9 cellular contexts compared by ENCODE assay signal in the genomic region with DNA sequence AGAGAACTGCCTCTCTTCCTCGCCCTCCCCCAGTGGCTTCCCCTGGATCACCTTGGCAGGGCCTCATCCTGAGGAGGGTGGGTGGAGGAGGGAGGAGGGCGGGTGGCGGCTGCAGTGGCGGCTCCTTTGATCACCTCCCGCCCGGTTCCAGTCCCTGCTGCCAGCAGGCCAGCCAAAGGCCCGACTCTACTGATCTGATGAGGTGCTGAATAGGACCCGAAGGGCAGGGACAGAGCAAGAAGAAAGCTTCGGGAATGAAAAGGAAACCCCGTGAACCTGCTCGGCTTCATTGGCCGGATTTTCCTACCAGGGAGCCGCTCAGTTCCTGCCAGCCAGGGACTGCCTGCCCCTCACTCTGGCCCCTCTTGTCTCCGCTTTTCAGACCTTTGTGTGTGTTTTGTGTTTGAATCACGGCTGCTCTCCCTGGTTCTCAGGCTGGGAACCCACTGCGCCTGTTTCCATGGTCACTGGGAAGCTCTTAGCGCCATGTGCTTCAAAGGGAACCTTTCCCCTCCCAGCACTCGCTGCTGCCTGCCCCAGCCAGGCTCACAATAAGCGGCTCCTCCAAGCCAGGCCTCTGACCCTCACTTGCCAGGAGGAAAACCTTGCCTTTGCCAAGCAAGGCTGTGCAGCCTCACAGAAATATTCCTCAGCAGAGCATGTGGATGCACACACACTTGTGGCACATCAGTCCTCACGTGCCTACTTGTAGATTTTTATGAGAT. TPM values are rescaled to one million over a fixed set of nuclear protein-coding genes. Genes with fewer than 3 reads are reported as not detected.
DNase-seq lines count a peak whose midpoint lies in the region; ATAC-seq and TF ChIP-seq lines count a peak whose summit lies in the region.
"Had no signal": no experiment of that assay in that cellular context is flagged by ENCODE, and none has a peak within 500 bp of the region (broad histone marks: within the 10 kb centered on the region; RNA-seq: fewer than 3 reads in every experiment).

No MANE protein-coding gene starts in this region.

- no peaks in the 10 kb centered on the region for H3K79me2 ChIP-seq in GM23248 (ENCODE audit: insufficient read depth)

- H3K27ac ChIP-seq in cingulate gyrus (ENCODE audit: low read depth, low read length) (peak overlapping the region; percentile 63), right lobe of liver (peak overlapping the region in 2 of 3 donors; percentile 33 to 49), thyroid gland (peak overlapping the region; percentile 84 to 95 (median 90)), GM23248 (no peak overlapping the region)

- in situ Hi-C loops in GM23248 (cut with MboI), result no loop called here

- no peak overlapping the region for H2AFZ ChIP-seq in GM23248

- H3F3A ChIP-seq in GM23248 (ENCODE audit: insufficient read depth), result no peaks in the 10 kb centered on the region

- H3K27me3 ChIP-seq in right lobe of liver (no peaks in the 10 kb centered on the region), thyroid gland (no peaks in the 10 kb centered on the region), GM23248 (replicated peaks; ENCODE audit: insufficient read depth) (no peaks in the 10 kb centered on the region)

- no peak overlapping the region for H3K4me2 ChIP-seq in GM23248 (ENCODE audit: unreplicated experiment)

- H3K9me3 ChIP-seq in right lobe of liver (no peaks in the 10 kb centered on the region), thyroid gland (no peaks in the 10 kb centered on the region), GM23248 (ENCODE audit: low read depth) (no peaks in the 10 kb centered on the region)

- TF ChIP-seq POLR2A in right lobe of liver (IDR thresholded peaks at IDR 0.05) (no peak), thyroid gland (IDR thresholded peaks at IDR 0.05) (peak in 1 of 2 donors; percentile 13)

- H3K9ac ChIP-seq in GM23248, result no peak overlapping the region

- DNase-seq in NCI-H2107 (lab: John Stamatoyannopoulos, UW) (peak; percentile 18), NCI-H2107 treated with DMSO at 0.1 percent for 48 hours (lab: John Stamatoyannopoulos, UW; ENCODE audit: unreplicated experiment) (no peak), right lobe of liver (peak; percentile 42 to 83 (median 70)), thyroid gland (peak; percentile 87), GM23248 (no peak), NCI-H2081 treated with DMSO at 0.1 percent for 48 hours (lab: John Stamatoyannopoulos, UW) (no peak)

- intact Hi-C loops in right lobe of liver (cut with DNase I) (no loop called here), thyroid gland (cut with DNase I) (no loop called here)

- WGBS in right lobe of liver (ENCODE audit: insufficient coverage, low coverage, low lambda C conversion rate, missing lambda C conversion rate), result 16% methylated on average over 12 of the region's 20 CpGs
- 15 to 30% methylated on average over 19 of the region's 20 CpGs for WGBS in thyroid gland, 2 donors
- WGBS in GM23248 (ENCODE audit: low coverage in 1 of 2, low lambda C conversion rate in 2 of 2, missing lambda C conversion rate in 2 of 2), 2 experiments, result 71 to 75% methylated on average over 20 of the region's 20 CpGs

- no peaks in the 10 kb centered on the region for H3K9me2 ChIP-seq in GM23248 (ENCODE audit: insufficient read depth)

- TF ChIP-seq CTCF in right lobe of liver (IDR thresholded peaks at IDR 0.05) (no peak), thyroid gland (IDR thresholded peaks at IDR 0.05) (no peak)

- H3K4me1 ChIP-seq in right lobe of liver (peaks cover 0 to 18% (median 6%) of the 10 kb centered on the region in 4 donors), thyroid gland (peaks cover 53 to 62% of the 10 kb centered on the region in 2 donors), GM23248 (ENCODE audit: insufficient read depth) (peaks cover 7% of the 10 kb centered on the region; the same call in 1 of the 2 replicates)

- H4K20me1 ChIP-seq in GM23248 (ENCODE audit: insufficient read depth), result no peaks in the 10 kb centered on the region

- ATAC-seq in right lobe of liver (peak; percentile 81 to 95 (median 87)), HG02938 (IDR thresholded peaks at IDR 0.05; ENCODE audit: unreplicated experiment) (no peak)
- ATAC-seq: PC-3 had no signal

- H3K4me3 ChIP-seq in right lobe of liver (no peak overlapping the region), thyroid gland (replicated peaks in 1 of 3) (peak overlapping the region in 1 of 3 donors; percentile 4), GM23248 (no peak overlapping the region)

- H3K36me3 ChIP-seq in right lobe of liver (no peaks in the 10 kb centered on the region), thyroid gland (no peaks in the 10 kb centered on the region), GM23248 (ENCODE audit: low read depth) (no peaks in the 10 kb centered on the region)

RNA-seq across cellular contexts. Expression of gene C22orf31, which starts 56.8 kb away (rescaled TPM):
- total RNA-seq in right lobe of liver (not detected), thyroid gland (not detected)
- not detected in 2 replicates for total RNA-seq in GM23248 (2014; rRNA removed; shearing (Covaris generic))
- not detected in 2 replicates for polyA plus RNA-seq in GM23248 (2016; fragmentation: Nextera tagmentation; extraction: Ambion mirVana)
- total RNA-seq: PC-3 had no signal

Comparison
In these comparisons a context has a peak if more than half of its experiments do, and no peak if none do; other contexts are left out.
1. DNase-seq: peak in NCI-H2107 (single experiment), right lobe of liver (3 of 3) and thyroid gland (2 of 2); none in NCI-H2107 treated with DMSO at 0.1 percent for 48 hours (single experiment), GM23248 (single experiment) and NCI-H2081 treated with DMSO at 0.1 percent for 48 hours (single experiment).